In genomic region chr5:173823721-173824567, GRCh38 we compare ENCODE assay signal across 9 cellular contexts.
A peak's percentile ranks its signal among the peaks of the same experiment; 100 is the strongest.
DNase-seq lines count a peak whose midpoint lies in the region; ATAC-seq and TF ChIP-seq lines count a peak whose summit lies in the region.
"Had no signal": no experiment of that assay in that cellular context is flagged by ENCODE, and none has a peak within 500 bp of the region (broad histone marks: within the 10 kb centered on the region; RNA-seq: fewer than 3 reads in every experiment).

No MANE protein-coding gene starts in this region.

- H3K9me3 ChIP-seq in AG04450 (ENCODE audit: control insufficient read depth, insufficient read depth, low read length), result peaks cover 3% of the 10 kb centered on the region

- peak overlapping the region; percentile 53 for H3K27ac ChIP-seq in AG04450 (ENCODE audit: low read depth, low read length)

- no peak for TF ChIP-seq CTCF in AG04450 (IDR thresholded peaks at IDR 0.05; ENCODE audit: low read depth, low read length)
- no peak for TF ChIP-seq CTCF in LNCaP clone FGC (IDR thresholded peaks at IDR 0.05; ENCODE audit: control insufficient read depth, extremely low read depth, insufficient read depth)

- DNase-seq in AG04450 (ENCODE audit: low read depth, low spot score) (peak; percentile 84), LNCaP clone FGC (ENCODE audit: low read depth) (peak; percentile 93), dermis blood vessel endothelial cell (peak; percentile 3), midbrain (lab: John Stamatoyannopoulos, UW) (peak; percentile 11), Kasumi-1 (lab: John Stamatoyannopoulos, UW) (no peak), NCI-H1105 treated with DMSO at 0.1 percent for 48 hours (lab: John Stamatoyannopoulos, UW) (no peak)
- no peak for DNase-seq in activated T-cell treated with anti-CD3 and anti-CD28 coated beads, Interleukin-2, amount 50 U/mL, for 48 hours
- DNase-seq: COR-L47 had no signal

- no peaks in the 10 kb centered on the region for H3K27me3 ChIP-seq in AG04450 (ENCODE audit: control insufficient read depth, insufficient read depth, low read length)

- ATAC-seq in GM21723 (IDR thresholded peaks at IDR 0.05; ENCODE audit: unreplicated experiment), result no peak

- CTCF ChIA-PET in AG04450 (lab: Charles Lee), result interaction anchor here (0.6 kb wide), 1 partner anchor 1745 kb away, joined by 6 read pairs; no protein-coding TSS in a partner anchor

- H3K4me3 ChIP-seq in AG04450 (ENCODE audit: low read depth, low read length) (no peak overlapping the region), LNCaP clone FGC (ENCODE audit: low read depth, low read length) (no peak overlapping the region)

- POLR2A ChIA-PET in AG04450 (lab: Yijun Ruan, JAX), result interaction anchor here (0.6 to 1.9 kb wide), 8 partner anchors 10 to 532 kb away, joined by 3 to 11 read pairs (median 4); partner anchors contain the start of gene CPEB4

Comparison
In these comparisons a context has a peak if more than half of its experiments do, and no peak if none do; other contexts are left out.
1. DNase-seq: peak in AG04450 (single experiment), LNCaP clone FGC (single experiment), dermis blood vessel endothelial cell (single experiment) and midbrain (single experiment); none in Kasumi-1 (0 of 2), NCI-H1105 treated with DMSO at 0.1 percent for 48 hours (single experiment) and activated T-cell treated with anti-CD3 and anti-CD28 coated beads, Interleukin-2, amount 50 U/mL, for 48 hours (0 of 2).